ENCODE assay signal across 17 cellular contexts in genomic region chr11:69275178-69275577, GRCh38. TPM values are rescaled to one million over a fixed set of nuclear protein-coding genes. Genes with fewer than 3 reads are reported as not detected.
DNase-seq lines count a peak whose midpoint lies in the region; TF ChIP-seq lines count a peak whose summit lies in the region.
"Had no signal": no experiment of that assay in that cellular context is flagged by ENCODE, and none has a peak within 500 bp of the region (broad histone marks: within the 10 kb centered on the region; RNA-seq: fewer than 3 reads in every experiment).

No MANE protein-coding gene starts in this region.

- CTCF ChIA-PET in PC-9 (lab: Charles Lee) = interaction anchor here (0.6 kb wide), 2 partner anchors 134 to 591 kb away, joined by 3 to 9 read pairs; partner anchors contain the start of gene GAL

- H3K9me2 ChIP-seq in PC-9 (ENCODE audit: insufficient read depth) = no peaks in the 10 kb centered on the region

- H3K27ac Mint-ChIP-seq in neural crest cell (ENCODE audit: unreplicated experiment) (peak overlapping the region; percentile 30), type B pancreatic cell (peak overlapping the region; percentile 79)
- H3K27ac Mint-ChIP-seq in T-helper 2 cell treated with Interferon-gamma antibody and Interleukin-4, amounts not matched to agents 5 μg/mL and 100 μg/mL, for 36 hours = no peak overlapping the region
- H3K27ac Mint-ChIP-seq: B cell; CD4-positive, alpha-beta T cell; GM23338 had no signal

- no peaks in the 10 kb centered on the region for H3K36me3 ChIP-seq in PC-9 (ENCODE audit: low read depth)
- no peaks in the 10 kb centered on the region for H3K36me3 ChIP-seq in colonic mucosa
- H3K36me3 ChIP-seq: SJCRH30 had no signal

- no peak overlapping the region for H3K4me3 ChIP-seq in PC-9
- H3K4me3 ChIP-seq in colonic mucosa = no peak overlapping the region
- H3K4me3 ChIP-seq: GM23338, SJCRH30 had no signal

- peak overlapping the region; percentile 63 for H3K4me2 ChIP-seq in PC-9
- H3K4me2 ChIP-seq: GM23338, KMS-11 had no signal

- H3K36me3 Mint-ChIP-seq in neural crest cell (ENCODE audit: low read depth) (no peaks in the 10 kb centered on the region), type B pancreatic cell (peaks cover 4% of the 10 kb centered on the region)
- no peaks in the 10 kb centered on the region for H3K36me3 Mint-ChIP-seq in T-helper 2 cell treated with Interferon-gamma antibody and Interleukin-4, amounts not matched to agents 5 μg/mL and 100 μg/mL, for 36 hours (ENCODE audit: low read depth)

- H3K9me3 Mint-ChIP-seq in neural crest cell (peaks cover 7% of the 10 kb centered on the region), type B pancreatic cell (no peaks in the 10 kb centered on the region)
- H3K9me3 Mint-ChIP-seq in T-helper 2 cell treated with Interferon-gamma antibody and Interleukin-4, amounts not matched to agents 5 μg/mL and 100 μg/mL, for 36 hours = no peaks in the 10 kb centered on the region
- H3K9me3 Mint-ChIP-seq: CD4-positive, alpha-beta T cell; GM23338 had no signal

- H3K27me3 Mint-ChIP-seq in neural crest cell (ENCODE audit: low read depth) (no peaks in the 10 kb centered on the region), type B pancreatic cell (peaks cover 8% of the 10 kb centered on the region)
- H3K27me3 Mint-ChIP-seq in T-helper 2 cell treated with Interferon-gamma antibody and Interleukin-4, amounts not matched to agents 5 μg/mL and 100 μg/mL, for 36 hours (ENCODE audit: low read depth) = no peaks in the 10 kb centered on the region
- H3K27me3 Mint-ChIP-seq: B cell; CD4-positive, alpha-beta T cell had no signal

- no peak overlapping the region for H3K4me3 Mint-ChIP-seq in neural crest cell
- H3K4me3 Mint-ChIP-seq in type B pancreatic cell = no peak overlapping the region
- H3K4me3 Mint-ChIP-seq in T-helper 2 cell treated with Interferon-gamma antibody and Interleukin-4, amounts not matched to agents 5 μg/mL and 100 μg/mL, for 36 hours = no peak overlapping the region
- H3K4me3 Mint-ChIP-seq: B cell; CD4-positive, alpha-beta T cell; GM23338 had no signal

- peak overlapping the region; percentile 90 for H3K27ac ChIP-seq in PC-9
- H3K27ac ChIP-seq in colonic mucosa = peak overlapping the region; percentile 61
- H3K27ac ChIP-seq: KMS-11, SJCRH30 had no signal

- no peaks in the 10 kb centered on the region for H3K27me3 ChIP-seq in PC-9 (ENCODE audit: insufficient read depth, low read depth)
- no peaks in the 10 kb centered on the region for H3K27me3 ChIP-seq in colonic mucosa
- H3K27me3 ChIP-seq: SJCRH30 had no signal

- peak overlapping the region in 1 of 2 donors; percentile 58 for H3K9ac ChIP-seq in colonic mucosa (ENCODE audit: low read depth in 2 of 2, low read length in 2 of 2)
- H3K9ac ChIP-seq: KMS-11 had no signal

- TF ChIP-seq CTCF in PC-9 (conservative IDR thresholded peaks at IDR 0.05) (no peak), colonic mucosa (IDR thresholded peaks at IDR 0.05) (no peak), neural crest cell (conservative IDR thresholded peaks at IDR 0.05) (no peak), type B pancreatic cell (conservative IDR thresholded peaks at IDR 0.05) (no peak)

- POLR2A ChIA-PET in PC-9 (lab: Charles Lee; ENCODE audit: unreplicated experiment) = interaction anchor here (0.6 to 1.1 kb wide), 7 partner anchors 13 to 375 kb away, joined by 3 to 17 read pairs (median 5); partner anchors contain the start of gene MYEOV

- H3K9me3 ChIP-seq in PC-9 (ENCODE audit: insufficient read depth, low read depth) (no peaks in the 10 kb centered on the region), colonic mucosa (no peaks in the 10 kb centered on the region)
- H3K9me3 ChIP-seq: SJCRH30 had no signal

- no TSS peak for BruUV-seq in PC-9 (replicated peaks; lab: Mats Ljungman, UMichigan)

- H3F3A ChIP-seq in PC-9 (ENCODE audit: insufficient read depth, low read depth) = peaks cover 45% of the 10 kb centered on the region

- intact Hi-C loops in PC-9 (cut with micrococcal nuclease; ENCODE audit: unreplicated experiment) = no loop called here
- intact Hi-C loops in colonic mucosa (cut with DNase I) = no loop called here

- peaks cover 30% of the 10 kb centered on the region for H3K79me2 ChIP-seq in PC-9 (ENCODE audit: low read depth)

- H3K4me1 ChIP-seq in PC-9 (replicated peaks; ENCODE audit: insufficient read depth) (peaks cover 70% of the 10 kb centered on the region), colonic mucosa (peaks cover 11% of the 10 kb centered on the region)

- H2AFZ ChIP-seq in PC-9 = no peak overlapping the region
- H2AFZ ChIP-seq: GM23338 had no signal

- no peaks in the 10 kb centered on the region for H4K20me1 ChIP-seq in PC-9 (ENCODE audit: insufficient read depth)

- DNase-seq in PC-9 = no peak
- no peak for DNase-seq in colonic mucosa
- DNase-seq in neural crest cell (ENCODE audit: low read depth, low spot score) = no peak
- no peak for DNase-seq in type B pancreatic cell (ENCODE audit: extremely low spot score, unreplicated experiment)
- no peak for DNase-seq in putamen (ENCODE audit: low spot score)
- DNase-seq in T-helper 2 cell treated with Interferon-gamma antibody and Interleukin-4, amounts not matched to agents 5 μg/mL and 100 μg/mL, for 36 hours (ENCODE audit: low spot score) = no peak
- DNase-seq in foreskin melanocyte = no peak
- DNase-seq in NCI-H146 treated with DMSO at 0.1 percent for 48 hours (lab: John Stamatoyannopoulos, UW; ENCODE audit: unreplicated experiment) = no peak
- DNase-seq: CD4-positive, alpha-beta T cell; NCI-H1048; NCI-H1436 treated with DMSO at 0.1 percent for 48 hours; NCI-H2081 treated with DMSO at 0.1 percent for 48 hours; RPMI8226; SJCRH30 had no signal

- H3K4me1 Mint-ChIP-seq in neural crest cell = peaks cover 9% of the 10 kb centered on the region
- peaks cover 24% of the 10 kb centered on the region for H3K4me1 Mint-ChIP-seq in type B pancreatic cell (ENCODE audit: unreplicated experiment)
- H3K4me1 Mint-ChIP-seq in T-helper 2 cell treated with Interferon-gamma antibody and Interleukin-4, amounts not matched to agents 5 μg/mL and 100 μg/mL, for 36 hours (ENCODE audit: low read depth) = no peaks in the 10 kb centered on the region
- H3K4me1 Mint-ChIP-seq: GM23338 had no signal

RNA-seq across cellular contexts. Expression of gene MYEOV, which starts 18.8 kb away (rescaled TPM):
- total RNA-seq in PC-9 (2021) (182 and 232 TPM in 2 replicates), colonic mucosa (1 to 10 TPM; 4.5 to 8.2 TPM), neural crest cell (0.16 and 0.35 TPM in 2 replicates), type B pancreatic cell (ENCODE audit: low replicate concordance) (4.1 and 4.3 TPM in 2 replicates)
- total RNA-seq: B cell; CD4-positive, alpha-beta T cell had no signal

Comparison
In these comparisons a context has a peak if more than half of its experiments do, and no peak if none do; other contexts are left out.
1. RNA of gene MYEOV, which starts 18.8 kb away (total RNA-seq): 182 to 232 TPM in PC-9; 4.5 to 8.2 TPM in colonic mucosa, 4.1 to 4.3 TPM in type B pancreatic cell and 0.16 to 0.35 TPM in neural crest cell; every median in the first group is over 10 times any median in the second.